Comparison of ENCODE assay signal across 12 cellular contexts in genomic region chr10:88865281-88865876, GRCh38. TPM values are rescaled to one million over a fixed set of nuclear protein-coding genes. Genes with fewer than 3 reads are reported as not detected.
DNase-seq lines count a peak whose midpoint lies in the region; ATAC-seq and TF ChIP-seq lines count a peak whose summit lies in the region.
"Had no signal": no experiment of that assay in that cellular context is flagged by ENCODE, and none has a peak within 500 bp of the region (broad histone marks: within the 10 kb centered on the region; RNA-seq: fewer than 3 reads in every experiment).

No MANE protein-coding gene starts in this region.

- TF ChIP-seq POLR2A in esophagus squamous epithelium (IDR thresholded peaks at IDR 0.05): no peak

- H3K4me1 ChIP-seq in esophagus squamous epithelium (peaks cover 0 to 30% (median 11%) of the 10 kb centered on the region in 3 donors), psoas muscle (no peaks in the 10 kb centered on the region)
- H3K4me1 ChIP-seq: esophagus muscularis mucosa had no signal

- H3K27ac ChIP-seq in 22Rv1: no peak overlapping the region
- H3K27ac ChIP-seq in esophagus squamous epithelium: peak overlapping the region in 3 of 4 donors; percentile 38 to 66 (median 62)
- H3K27ac ChIP-seq in psoas muscle: no peak overlapping the region
- H3K27ac ChIP-seq: esophagus muscularis mucosa, WERI-Rb-1 had no signal

- no peaks in the 10 kb centered on the region for H3K27me3 ChIP-seq in esophagus squamous epithelium
- H3K27me3 ChIP-seq in psoas muscle (ENCODE audit: insufficient read depth in 3 of 3, low read length in 2 of 3): no peaks in the 10 kb centered on the region
- H3K27me3 ChIP-seq: esophagus muscularis mucosa had no signal

- peak; percentile 35 for TF ChIP-seq CTCF in 22Rv1 (IDR thresholded peaks at IDR 0.05)
- peak; percentile 24 for TF ChIP-seq CTCF in GM12873 (IDR thresholded peaks at IDR 0.05; ENCODE audit: insufficient read depth, low read depth, low read length, missing control alignments)
- peak in 5 of 6 experiments; percentile 6 to 56 (median 31) for TF ChIP-seq CTCF in esophagus squamous epithelium (IDR thresholded peaks at IDR 0.05)
- no peak for TF ChIP-seq CTCF in psoas muscle (IDR thresholded peaks at IDR 0.05)

- H3K4me3 ChIP-seq in esophagus squamous epithelium: no peak overlapping the region
- H3K4me3 ChIP-seq in psoas muscle: no peak overlapping the region
- H3K4me3 ChIP-seq: esophagus muscularis mucosa had no signal

- H3K9me3 ChIP-seq in esophagus squamous epithelium (no peaks in the 10 kb centered on the region), psoas muscle (no peaks in the 10 kb centered on the region)
- H3K9me3 ChIP-seq: esophagus muscularis mucosa had no signal

- no peaks in the 10 kb centered on the region for H3K36me3 ChIP-seq in esophagus squamous epithelium
- H3K36me3 ChIP-seq in psoas muscle (ENCODE audit: insufficient read depth in 1 of 2, low read depth in 1 of 2): no peaks in the 10 kb centered on the region
- H3K36me3 ChIP-seq: esophagus muscularis mucosa, WERI-Rb-1 had no signal

- WGBS in esophagus squamous epithelium, 2 donors: 37 to 60% methylated on average over 4 of the region's 4 CpGs
- WGBS in psoas muscle, 3 donors: 81 to 94% (median 83%) methylated on average over 4 of the region's 4 CpGs

- DNase-seq in NOMO-1 treated with DMSO at 0.1 percent for 48 hours (lab: John Stamatoyannopoulos, UW; ENCODE audit: unreplicated experiment) (peak; percentile 52), esophagus squamous epithelium (lab: John Stamatoyannopoulos, UW) (no peak), psoas muscle (no peak)
- no peak for DNase-seq in activated CD4-positive, alpha-beta T cell treated with anti-CD3 and anti-CD28 coated beads for 4 hours
- DNase-seq: NCI-H1930; stimulated activated CD4-positive, alpha-beta T cell treated with anti-CD3 and anti-CD28 coated beads, Interleukin-4, amount 100 ng/mL, for 24 hours; WERI-Rb-1 had no signal

- ATAC-seq in psoas muscle (no peak), HG03442 (IDR thresholded peaks at IDR 0.05; ENCODE audit: unreplicated experiment) (no peak), GM18873 (IDR thresholded peaks at IDR 0.05; ENCODE audit: low FRiP score, unreplicated experiment) (no peak)

- intact Hi-C loops in esophagus squamous epithelium (cut with DNase I) (no loop called here), psoas muscle (cut with DNase I) (no loop called here)

RNA-seq across cellular contexts. Expression of gene ANKRD22, which starts 13.7 kb away (rescaled TPM):
- 10 to 100 TPM; 26.3 to 43.5 (median 31.5) TPM for total RNA-seq in esophagus squamous epithelium
- total RNA-seq in psoas muscle: not detected
- under 1 TPM in 2 of 3 donors, not detected in 1; 0.01 to 0.05 TPM for polyA plus RNA-seq in psoas muscle
- total RNA-seq: esophagus muscularis mucosa had no signal

RNA-seq across cellular contexts. Expression of gene STAMBPL1, which starts 14.7 kb away (rescaled TPM):
- total RNA-seq in esophagus squamous epithelium (10 to 100 TPM in 2 of 4 donors, 1 to 10 TPM in 2; 3.5 to 21.0 (median 7.6) TPM), psoas muscle (1 to 10 TPM in 3 of 4 donors, under 1 TPM in 1; 0.90 to 1.4 (median 1.0) TPM)
- under 1 TPM; 0.23 to 0.92 (median 0.51) TPM for polyA plus RNA-seq in psoas muscle

Comparison
In these comparisons a context has a peak if more than half of its experiments do, and no peak if none do; other contexts are left out.
1. H3K27ac ChIP-seq: peak in esophagus squamous epithelium (3 of 4); none in 22Rv1 (single experiment) and psoas muscle (single experiment).
2. RNA of gene ANKRD22, which starts 13.7 kb away (total RNA-seq): 26.3 to 43.5 TPM in esophagus squamous epithelium; not detected in psoas muscle; every median in the first group is over 10 times any median in the second.